27 cellular contexts compared by ENCODE assay signal in the genomic region with DNA sequence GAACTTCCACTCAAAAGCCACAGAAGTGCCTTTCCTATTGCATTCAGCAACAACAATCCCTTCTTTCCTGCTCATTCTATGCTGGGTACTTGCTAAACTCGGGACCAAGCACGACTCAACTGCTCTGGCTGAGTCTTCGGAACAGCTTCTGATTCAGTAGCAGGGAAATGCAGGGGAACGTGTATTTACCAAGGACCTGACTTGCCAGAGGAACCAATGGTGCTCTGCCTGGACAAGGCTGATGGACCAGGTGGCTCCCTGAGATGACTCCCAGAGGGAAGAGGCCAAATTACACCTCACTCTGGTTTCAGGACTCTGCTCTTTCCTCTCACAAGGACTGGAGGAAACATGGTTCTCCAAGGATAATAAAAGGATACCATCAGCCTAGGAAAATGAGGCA. TPM values are rescaled to one million over a fixed set of nuclear protein-coding genes. Genes with fewer than 3 reads are reported as not detected.
"Had no signal": no experiment of that assay in that cellular context is flagged by ENCODE, and none has a peak within 500 bp of the region (broad histone marks: within the 10 kb centered on the region; RNA-seq: fewer than 3 reads in every experiment).

No MANE protein-coding gene starts in this region.

- H3K27me3 ChIP-seq: testis, upper lobe of left lung had no signal

- H3K4me1 ChIP-seq: lower lobe of right lung, psoas muscle, testis, tibial artery, upper lobe of left lung had no signal

- H3K36me3 ChIP-seq: lower lobe of right lung, sigmoid colon, tibial artery, upper lobe of left lung had no signal

- H3K9me3 ChIP-seq: esophagus squamous epithelium, lower lobe of right lung, psoas muscle, sigmoid colon, testis, tibial artery, upper lobe of left lung had no signal

- H3K4me3 ChIP-seq: coronary artery, esophagus squamous epithelium, lower lobe of right lung, psoas muscle, sigmoid colon, testis, tibial artery, upper lobe of left lung had no signal

- DNase-seq: effector memory CD8-positive, alpha-beta T cell; esophagus squamous epithelium; hypothalamus; immature natural killer cell; left ventricle myocardium superior; lower lobe of right lung; naive thymus-derived CD8-positive, alpha-beta T cell; psoas muscle; right cardiac atrium; sigmoid colon; stimulated activated CD4-positive, alpha-beta T cell treated with anti-CD3 and anti-CD28 coated beads, Interleukin-4, amount 100 ng/mL, for 4 hours; stimulated activated naive CD8-positive, alpha-beta T cell treated with anti-CD3 and anti-CD28 coated beads, Interleukin-15, Interleukin-2, amounts not matched to agents 100 U/mL and 50 U/mL, for 24 hours; substantia nigra; testis; tibial artery; upper lobe of left lung had no signal

- FAIRE-seq: endometrium, frontal cortex, keratinocyte, urothelium cell line had no signal

- ATAC-seq: effector memory CD8-positive, alpha-beta T cell; left ventricle myocardium superior; lower lobe of right lung; naive thymus-derived CD8-positive, alpha-beta T cell; psoas muscle; right cardiac atrium; stimulated activated memory B cell treated with anti-CD40 and anti-IgM and Interleukin-4, amounts not matched to agents 10 μg/mL and 1 μg/mL and 100 μg/mL, for 72 hours; stimulated activated naive CD8-positive, alpha-beta T cell treated with anti-CD3 and anti-CD28 coated beads, Interleukin-15, Interleukin-2, amounts not matched to agents 100 U/mL and 50 U/mL, for 24 hours had no signal

- H3K27ac ChIP-seq: coronary artery, esophagus squamous epithelium, lower lobe of right lung, psoas muscle, sigmoid colon, testis, tibial artery had no signal

RNA-seq across cellular contexts. Expression of a gene that starts 12.2 kb away (rescaled TPM):
- total RNA-seq: dermis microvascular lymphatic vessel endothelial cell; myocyte; naive thymus-derived CD8-positive, alpha-beta T cell; osteocyte; renal cortical epithelial cell; sigmoid colon had no signal
- polyA plus RNA-seq: neural cell had no signal

RNA-seq across cellular contexts. Expression of a gene that starts 28.7 kb away (rescaled TPM):
- total RNA-seq: dermis microvascular lymphatic vessel endothelial cell; myocyte; naive thymus-derived CD8-positive, alpha-beta T cell; osteocyte; renal cortical epithelial cell; sigmoid colon had no signal
- polyA plus RNA-seq: neural cell had no signal
